In the genomic region with DNA sequence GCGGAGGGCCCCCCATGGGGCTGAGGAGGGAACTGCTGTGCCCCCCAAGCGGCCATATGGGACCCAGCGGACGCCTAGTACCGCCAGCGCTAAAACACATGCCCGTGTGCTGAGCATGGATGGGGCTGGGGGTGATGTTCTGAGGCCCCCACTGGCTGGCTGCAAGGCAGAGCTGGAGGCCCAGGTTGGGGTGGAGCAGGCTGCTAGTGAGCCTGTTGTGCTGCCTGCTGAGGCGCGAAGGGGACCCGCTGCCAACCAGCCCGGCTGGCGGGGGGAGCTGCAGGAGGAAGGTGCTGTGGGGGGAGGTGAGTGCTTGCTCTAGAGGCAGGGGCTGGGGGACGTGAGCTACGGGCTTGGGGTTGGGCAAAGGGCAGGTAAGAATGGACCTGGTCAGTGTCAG, we compare ENCODE assay signal across 33 cellular contexts. TPM values are rescaled to one million over a fixed set of nuclear protein-coding genes. Genes with fewer than 3 reads are reported as not detected.
"Had no signal": no experiment of that assay in that cellular context is flagged by ENCODE, and none has a peak within 500 bp of the region (broad histone marks: within the 10 kb centered on the region; RNA-seq: fewer than 3 reads in every experiment).

No MANE protein-coding gene starts in this region.

- H3K27me3 Mint-ChIP-seq: natural killer cell treated with Interleukin-12 subunit alpha and Interleukin-12 subunit beta and Interleukin-15 and Interleukin-18, amount 100 ng/mL, for 72 hours; stimulated activated naive B cell treated with anti-CD40 and anti-IgM and Interleukin-4, amounts not matched to agents 10 μg/mL and 1 μg/mL and 100 μg/mL, for 72 hours had no signal

- FAIRE-seq: kidney, pancreas, small intestine had no signal

- H3K27ac Mint-ChIP-seq: activated T-helper 1 cell treated with anti-CD3 and anti-CD28 coated beads, Interleukin-12 subunit alpha, Interleukin-12 subunit beta, Interleukin-2, Interleukin-4 antibody, amounts not matched to agents 30 ng/mL and 10 ng/mL and 1 ng/mL, durations not matched to agents 14 hours and 24 hours and 36 hours; immature natural killer cell; natural killer cell treated with Interleukin-12 subunit alpha and Interleukin-12 subunit beta and Interleukin-15 and Interleukin-18, amount 100 ng/mL, for 72 hours; stimulated activated naive B cell treated with anti-CD40 and anti-IgM and Interleukin-4, amounts not matched to agents 10 μg/mL and 1 μg/mL and 100 μg/mL, for 72 hours; WTC11 had no signal

- H3K9me3 ChIP-seq: breast epithelium, mucosa of descending colon, pancreas, prostate gland, sigmoid colon, suprapubic skin, tibial artery, upper lobe of right lung had no signal

- ATAC-seq: esophagus mucosa; left colon; mucosa of descending colon; natural killer cell treated with Interleukin-12 subunit alpha and Interleukin-12 subunit beta and Interleukin-15 and Interleukin-18, amount 100 ng/mL, for 72 hours; pancreas; stimulated activated naive B cell treated with anti-CD40 and anti-IgM and Interleukin-4, amounts not matched to agents 10 μg/mL and 1 μg/mL and 100 μg/mL, for 72 hours; upper lobe of right lung; WTC11 had no signal

- DNase-seq: activated CD4-positive, alpha-beta T cell treated with anti-CD3 and anti-CD28 coated beads for 1 hour; activated effector memory CD4-positive, alpha-beta T cell treated with anti-CD3 and anti-CD28 coated beads, Interleukin-2, amount 50 U/mL, for 16 hours; activated naive CD4-positive, alpha-beta T cell treated with anti-CD3 and anti-CD28 coated beads, Interleukin-2, amount 50 U/mL, for 16 hours; activated T-cell treated with anti-CD3 and anti-CD28 coated beads for 4 hours; central memory CD4-positive, alpha-beta T cell; foreskin fibroblast; head of caudate nucleus; hypothalamus; immature natural killer cell; left colon; mucosa of descending colon; nucleus accumbens; retina; sigmoid colon; small intestine; stimulated activated CD4-positive, alpha-beta T cell treated with anti-CD3 and anti-CD28 coated beads, Interleukin-1b, Interleukin-23, amount 100 ng/mL, for 48 hours; stimulated activated CD4-positive, alpha-beta T cell treated with anti-CD3 and anti-CD28 coated beads, Interleukin-4, amount 100 ng/mL, for 4 hours; stimulated activated CD8-positive, alpha-beta memory T cell treated with anti-CD3 and anti-CD28 coated beads, Interleukin-4, amount 100 ng/mL, for 48 hours; stimulated activated naive B cell treated with anti-CD40 and anti-IgM and Interleukin-4, amounts not matched to agents 10 μg/mL and 1 μg/mL and 100 μg/mL, for 72 hours; T-helper 2 cell; upper lobe of right lung had no signal

- H3K4me3 ChIP-seq: breast epithelium, lung, mucosa of descending colon, pancreas, prostate gland, sigmoid colon, suprapubic skin, tibial artery, upper lobe of right lung had no signal

- H3K4me3 Mint-ChIP-seq: activated T-helper 1 cell treated with anti-CD3 and anti-CD28 coated beads, Interleukin-12 subunit alpha, Interleukin-12 subunit beta, Interleukin-2, Interleukin-4 antibody, amounts not matched to agents 30 ng/mL and 10 ng/mL and 1 ng/mL, durations not matched to agents 14 hours and 24 hours and 36 hours; natural killer cell treated with Interleukin-12 subunit alpha and Interleukin-12 subunit beta and Interleukin-15 and Interleukin-18, amount 100 ng/mL, for 72 hours; stimulated activated naive B cell treated with anti-CD40 and anti-IgM and Interleukin-4, amounts not matched to agents 10 μg/mL and 1 μg/mL and 100 μg/mL, for 72 hours; WTC11 had no signal

- H3K9me3 Mint-ChIP-seq: activated T-helper 1 cell treated with anti-CD3 and anti-CD28 coated beads, Interleukin-12 subunit alpha, Interleukin-12 subunit beta, Interleukin-2, Interleukin-4 antibody, amounts not matched to agents 30 ng/mL and 10 ng/mL and 1 ng/mL, durations not matched to agents 14 hours and 24 hours and 36 hours; immature natural killer cell; natural killer cell treated with Interleukin-12 subunit alpha and Interleukin-12 subunit beta and Interleukin-15 and Interleukin-18, amount 100 ng/mL, for 72 hours; stimulated activated naive B cell treated with anti-CD40 and anti-IgM and Interleukin-4, amounts not matched to agents 10 μg/mL and 1 μg/mL and 100 μg/mL, for 72 hours; WTC11 had no signal

- H3K36me3 ChIP-seq: breast epithelium had no signal

- H3K27ac ChIP-seq: breast epithelium, pancreas, prostate gland, sigmoid colon, suprapubic skin, tibial artery, upper lobe of right lung had no signal

- H3K27me3 ChIP-seq: breast epithelium, pancreas, sigmoid colon, suprapubic skin, tibial artery, upper lobe of right lung had no signal

RNA-seq across cellular contexts. Expression of a gene that starts 23.2 kb away (rescaled TPM):
- total RNA-seq: myocyte had no signal
- polyA plus RNA-seq: immature natural killer cell had no signal
